In genomic region chr22:19111584-19111983, GRCh38 we compare ENCODE assay signal across 26 cellular contexts. TPM values are rescaled to one million over a fixed set of nuclear protein-coding genes. Genes with fewer than 3 reads are reported as not detected.
DNase-seq lines count a peak whose midpoint lies in the region; ATAC-seq, FAIRE-seq and TF ChIP-seq lines count a peak whose summit lies in the region.
"Had no signal": no experiment of that assay in that cellular context is flagged by ENCODE, and none has a peak within 500 bp of the region (broad histone marks: within the 10 kb centered on the region; RNA-seq: fewer than 3 reads in every experiment).

No MANE protein-coding gene starts in this region.

- 78% methylated on average over 3 of the region's 3 CpGs for whole genome bisulfite sequencing in K562 (ENCODE audit: insufficient coverage, low coverage, missing lambda C conversion rate)

- peak overlapping the region; percentile 2; the same call in 1 of the 2 replicates for H3K4me2 ChIP-seq in K562 (ENCODE audit: insufficient read depth, low read length)

- in situ Hi-C loops in K562 (cut with MboI) = no loop called here

- H3K9me3 Mint-ChIP-seq in activated CD4-positive, alpha-beta T cell treated with anti-CD3 and anti-CD28 coated beads, Interleukin-2, amount 10 ng/mL, durations not matched to agents 7 days and 5 days = no peaks in the 10 kb centered on the region
- H3K9me3 Mint-ChIP-seq: neural progenitor cell; stimulated activated naive CD8-positive, alpha-beta T cell treated with anti-CD3 and anti-CD28 coated beads, Interleukin-15, amount 100 ng/mL, for 72 hours had no signal

- H3K4me3 Mint-ChIP-seq in activated CD4-positive, alpha-beta T cell treated with anti-CD3 and anti-CD28 coated beads, Interleukin-2, amount 10 ng/mL, durations not matched to agents 7 days and 5 days = no peak overlapping the region
- H3K4me3 Mint-ChIP-seq: neural progenitor cell; stimulated activated naive CD8-positive, alpha-beta T cell treated with anti-CD3 and anti-CD28 coated beads, Interleukin-15, amount 100 ng/mL, for 72 hours had no signal

- TF ChIP-seq CTCF in K562 (IDR thresholded peaks at IDR 0.05 in 2 of 3, conservative IDR thresholded peaks at IDR 0.05 in 1 of 3; ENCODE audit: insufficient read depth in 2 of 3, low read depth in 1 of 3, low read length in 3 of 3) (no peak), neutrophil (IDR thresholded peaks at IDR 0.05) (no peak)

- no peak overlapping the region for H2AFZ ChIP-seq in K562 (ENCODE audit: low read depth, low read length)
- H2AFZ ChIP-seq: neural progenitor cell had no signal

- CTCF ChIA-PET in activated CD4-positive, alpha-beta T cell treated with anti-CD3 and anti-CD28 coated beads, Interleukin-2, amount 10 ng/mL, durations not matched to agents 7 days and 5 days (lab: Charles Lee) = interaction anchor here (0.9 to 1.4 kb wide), 3 partner anchors 10 to 33 kb away, joined by 3 to 6 read pairs (median 4); partner anchors contain the start of genes DGCR2 and ESS2
- CTCF ChIA-PET in K562 (lab: Yijun Ruan, JAX; ENCODE audit: low intra/inter-chr PET ratio) = interaction anchor here (0.6 kb wide), 1 partner anchor 286 kb away, joined by 3 read pairs; no protein-coding TSS in a partner anchor

- no peak for TF ChIP-seq RAD21 in K562 (CRISPR knock-in tag; conservative IDR thresholded peaks at IDR 0.05 in 1 of 2, IDR thresholded peaks at IDR 0.05 in 1 of 2)

- H3K79me2 ChIP-seq in K562 (ENCODE audit: control insufficient read depth, insufficient read depth, low read length) = peaks cover 96% of the 10 kb centered on the region

- H3K9me1 ChIP-seq in K562 (ENCODE audit: control insufficient read depth, insufficient read depth, low read length) = peaks cover 27% of the 10 kb centered on the region

- no peak for FAIRE-seq in K562 (lab: Jason Lieb, UNC)
- FAIRE-seq: HepG2 had no signal

- TF ChIP-seq EP300 in K562 (IDR thresholded peaks at IDR 0.05; ENCODE audit: low read length) = no peak

- no peak for TF ChIP-seq POLR2A in K562 (conservative IDR thresholded peaks at IDR 0.05)

- H3K27me3 Mint-ChIP-seq in activated CD4-positive, alpha-beta T cell treated with anti-CD3 and anti-CD28 coated beads, Interleukin-2, amount 10 ng/mL, durations not matched to agents 7 days and 5 days = no peaks in the 10 kb centered on the region
- H3K27me3 Mint-ChIP-seq: stimulated activated naive CD8-positive, alpha-beta T cell treated with anti-CD3 and anti-CD28 coated beads, Interleukin-15, amount 100 ng/mL, for 72 hours had no signal

- H3K36me3 Mint-ChIP-seq in activated CD4-positive, alpha-beta T cell treated with anti-CD3 and anti-CD28 coated beads, Interleukin-2, amount 10 ng/mL, durations not matched to agents 7 days and 5 days (ENCODE audit: low read depth) = peaks cover 18% of the 10 kb centered on the region

- DNase-seq in activated CD4-positive, alpha-beta T cell treated with anti-CD3 and anti-CD28 coated beads, Interleukin-2, amount 10 ng/mL, durations not matched to agents 7 days and 5 days = no peak
- no peak for DNase-seq in activated CD4-positive, alpha-beta T cell treated with anti-CD3 and anti-CD28 coated beads for 1 hour
- peak; percentile 30 for DNase-seq in H7
- no peak for DNase-seq in K562 (ENCODE audit: extremely low read depth in 1 of 4, low spot score in 3 of 4)
- DNase-seq: activated gamma-delta T cell; BE2C; NCI-H1105 treated with DMSO at 0.1 percent for 48 hours; NCI-H2107; NCI-H510A; psoas muscle; stimulated activated CD4-positive, alpha-beta T cell treated with anti-CD3 and anti-CD28 coated beads, Interleukin-2, amount 100 ng/mL, for 48 hours; stimulated activated naive CD8-positive, alpha-beta T cell treated with anti-CD3 and anti-CD28 coated beads, Interleukin-15, amount 100 ng/mL, for 72 hours; transverse colon had no signal

- H3K27ac ChIP-seq in K562 (ENCODE audit: extremely low read depth, low read depth, low read length) (peak overlapping the region; percentile 6; the same call in 1 of the 3 replicates), neutrophil (peak overlapping the region; percentile 96)
- H3K27ac ChIP-seq: neural progenitor cell, psoas muscle, transverse colon had no signal

- H3K4me1 ChIP-seq in K562 (replicated peaks in 1 of 2; ENCODE audit: control insufficient read depth in 2 of 2, insufficient read depth in 2 of 2, low read length in 2 of 2) = peaks cover 46 to 55% of the 10 kb centered on the region in 2 experiments
- peaks cover 92 to 98% of the 10 kb centered on the region in 2 experiments for H3K4me1 ChIP-seq in neutrophil (ENCODE audit: control insufficient read depth in 1 of 2, insufficient read depth in 1 of 2, low read depth in 1 of 2, low read length in 1 of 2)
- H3K4me1 ChIP-seq: BE2C had no signal

- no peaks in the 10 kb centered on the region for H3K36me3 ChIP-seq in H7 (replicated peaks; ENCODE audit: control insufficient read depth, insufficient read depth, low read length)
- H3K36me3 ChIP-seq in K562 (ENCODE audit: control insufficient read depth, insufficient read depth, low read length) = peaks cover 47% of the 10 kb centered on the region
- H3K36me3 ChIP-seq in neutrophil = no peaks in the 10 kb centered on the region
- H3K36me3 ChIP-seq: gastrocnemius medialis, neural progenitor cell, transverse colon had no signal

- H3K9ac ChIP-seq in K562 (ENCODE audit: insufficient read depth in 1 of 2, low read depth in 2 of 2, low read length in 2 of 2) = peak overlapping the region in 1 of 2 experiments; percentile 51; a peak in 1 of 4 replicates
- H3K9ac ChIP-seq: neural progenitor cell had no signal

- ATAC-seq in K562 = no peak
- no peak for ATAC-seq in SK-N-SH treated with all-trans-retinoic acid at 6 μM for 48 hours
- no peak for ATAC-seq in GM18520 (IDR thresholded peaks at IDR 0.05; ENCODE audit: unreplicated experiment)
- ATAC-seq in HG02981 (IDR thresholded peaks at IDR 0.05; ENCODE audit: unreplicated experiment) = no peak
- ATAC-seq: esophagus mucosa; gastrocnemius medialis; HepG2; psoas muscle; stimulated activated naive CD8-positive, alpha-beta T cell treated with anti-CD3 and anti-CD28 coated beads, Interleukin-15, amount 100 ng/mL, for 72 hours had no signal

- POLR2A ChIA-PET in activated CD4-positive, alpha-beta T cell treated with anti-CD3 and anti-CD28 coated beads, Interleukin-2, amount 10 ng/mL, durations not matched to agents 7 days and 5 days (lab: Charles Lee) = no interaction called here
- POLR2A ChIA-PET in K562 (lab: Yijun Ruan, JAX) = interaction anchor here (0.5 to 4.4 kb wide), 18 partner anchors 8 to 1413 kb away, joined by 3 to 56 read pairs (median 4); partner anchors contain the start of genes C22orf39 and DGCR2

- peaks cover 46% of the 10 kb centered on the region for H4K20me1 ChIP-seq in K562 (replicated peaks; ENCODE audit: control insufficient read depth, insufficient read depth, low read length)

- H3K4me1 Mint-ChIP-seq in activated CD4-positive, alpha-beta T cell treated with anti-CD3 and anti-CD28 coated beads, Interleukin-2, amount 10 ng/mL, durations not matched to agents 7 days and 5 days = peaks cover 70% of the 10 kb centered on the region

- peak overlapping the region; percentile 73 for H3K27ac Mint-ChIP-seq in activated CD4-positive, alpha-beta T cell treated with anti-CD3 and anti-CD28 coated beads, Interleukin-2, amount 10 ng/mL, durations not matched to agents 7 days and 5 days
- H3K27ac Mint-ChIP-seq: neural progenitor cell had no signal

- intact Hi-C loops in K562 (cut with micrococcal nuclease) = loop anchor here (10.0 kb wide), 1 partner anchor 183 kb away; the partner anchor contains the start of gene CLTCL1

- H3K27me3 ChIP-seq in H7 (ENCODE audit: control insufficient read depth, insufficient read depth, low read length) (no peaks in the 10 kb centered on the region), K562 (ENCODE audit: control insufficient read depth in 2 of 2, insufficient read depth in 2 of 2, low read length in 2 of 2) (no peaks in the 10 kb centered on the region), neutrophil (no peaks in the 10 kb centered on the region)
- H3K27me3 ChIP-seq: BE2C, gastrocnemius medialis, neural progenitor cell, transverse colon had no signal

- no TSS peak for BruUV-seq in K562 (replicated peaks; lab: Mats Ljungman, UMichigan)

- no peak overlapping the region for H3K4me3 ChIP-seq in H7 (ENCODE audit: insufficient read depth, low read depth, low read length)
- H3K4me3 ChIP-seq in K562 = no peak overlapping the region
- peak overlapping the region in 1 of 2 experiments; percentile 57 for H3K4me3 ChIP-seq in neutrophil (ENCODE audit: low read depth in 1 of 2, low read length in 1 of 2)
- H3K4me3 ChIP-seq: gastrocnemius medialis, neural progenitor cell, psoas muscle, transverse colon had no signal

- no peaks in the 10 kb centered on the region for H3K9me3 ChIP-seq in K562 (replicated peaks; ENCODE audit: control insufficient read depth, insufficient read depth, low read depth, low read length)
- H3K9me3 ChIP-seq in neutrophil = no peaks in the 10 kb centered on the region
- H3K9me3 ChIP-seq: BE2C, gastrocnemius medialis, psoas muscle, transverse colon had no signal

RNA-seq across cellular contexts. Expression of gene DGCR2, which starts 10.6 kb away (rescaled TPM):
- total RNA-seq in activated CD4-positive, alpha-beta T cell treated with anti-CD3 and anti-CD28 coated beads, Interleukin-2, amount 10 ng/mL, durations not matched to agents 7 days and 5 days = 10 to 100 TPM; 38.7 to 39.0 TPM
- total RNA-seq in H7 (2014; rRNA removed; shearing (Covaris generic)) = 60.1 and 72.4 TPM in 2 replicates
- total RNA-seq in K562 (2011; cell fraction: chromatin; rRNA removed; ENCODE audit: low replicate concordance) = 104 and 237 TPM in 2 replicates
- total RNA-seq in K562 (2011; cell fraction: nucleolus; rRNA removed) = 233 and 250 TPM in 2 replicates
- 163 and 192 TPM in 2 replicates for total RNA-seq in K562 (2011; cell fraction: nucleoplasm; rRNA removed)
- total RNA-seq in K562 (2014; rRNA removed) (62.9 and 79.7 TPM in 2 replicates), K562 (2014; rRNA removed; fragmentation: Illumina TruSeq; extraction: Trizol) (25.0 and 31.7 TPM in 2 replicates), K562 (2015; rRNA removed; fragmentation: Illumina TruSeq; extraction: Trizol) (52.2 and 56.7 TPM in 2 replicates), K562 (2021) (101 and 103 TPM in 2 replicates)
- polyA plus RNA-seq in K562 (2011; rRNA removed) (45.6 and 65.3 TPM in 2 replicates), K562 (2014; fragmentation: Illumina TruSeq; extraction: Trizol) (56.7 and 59.7 TPM in 2 replicates), K562 (2014; fragmentation: Nextera tagmentation; extraction: Ambion mirVana) (under 1 TPM; 0.69 to 0.70 TPM), K562 (2014; rRNA removed) (54.1 and 56.4 TPM in 2 replicates)
- polyA plus RNA-seq in K562 (2011; cell fraction: cytosol; rRNA removed) = 87.9 and 92.8 TPM in 2 replicates
- 96.5 and 99.6 TPM in 2 replicates for polyA plus RNA-seq in K562 (2011; cell fraction: nucleus; rRNA removed)
- polyA plus RNA-seq in K562 (2012) = 68.2 and 87.4 TPM in 2 replicates
- 59.4 and 60.5 TPM in 2 replicates for polyA minus RNA-seq in K562 (2011; rRNA and poly(A)+ RNA removed)
- 76.8 and 101 TPM in 2 replicates for polyA minus RNA-seq in K562 (2011; cell fraction: cytosol; rRNA and poly(A)+ RNA removed)
- 59.6 and 106 TPM in 2 replicates for polyA minus RNA-seq in K562 (2011; cell fraction: nucleus; rRNA and poly(A)+ RNA removed)

RNA-seq across cellular contexts. Expression of gene TSSK2, which starts 19.5 kb away (rescaled TPM):
- total RNA-seq in activated CD4-positive, alpha-beta T cell treated with anti-CD3 and anti-CD28 coated beads, Interleukin-2, amount 10 ng/mL, durations not matched to agents 7 days and 5 days = not detected
- not detected in 2 replicates for total RNA-seq in H7 (2014; rRNA removed; shearing (Covaris generic))
- 0.21 TPM in 1 of 2 replicates, not detected in the other for total RNA-seq in K562 (2011; cell fraction: chromatin; rRNA removed; ENCODE audit: low replicate concordance)
- not detected in 2 replicates for total RNA-seq in K562 (2011; cell fraction: nucleolus; rRNA removed)
- total RNA-seq in K562 (2011; cell fraction: nucleoplasm; rRNA removed) = 0.22 TPM in 1 of 2 replicates, not detected in the other
- total RNA-seq in K562 (2014; rRNA removed) (not detected in 2 replicates), K562 (2014; rRNA removed; fragmentation: Illumina TruSeq; extraction: Trizol) (not detected in 2 replicates), K562 (2015; rRNA removed; fragmentation: Illumina TruSeq; extraction: Trizol) (not detected in 2 replicates), K562 (2021) (not detected in 2 replicates)
- polyA plus RNA-seq in K562 (2011; rRNA removed) (not detected in 2 replicates), K562 (2014; fragmentation: Illumina TruSeq; extraction: Trizol) (not detected in 2 replicates), K562 (2014; fragmentation: Nextera tagmentation; extraction: Ambion mirVana) (not detected), K562 (2014; rRNA removed) (0.04 TPM in 1 of 2 replicates, not detected in the other)
- 0.04 TPM in 1 of 2 replicates, not detected in the other for polyA plus RNA-seq in K562 (2011; cell fraction: cytosol; rRNA removed)
- 0.10 TPM in 1 of 2 replicates, not detected in the other for polyA plus RNA-seq in K562 (2011; cell fraction: nucleus; rRNA removed)
- not detected in 2 replicates for polyA plus RNA-seq in K562 (2012)
- polyA minus RNA-seq in K562 (2011; rRNA and poly(A)+ RNA removed) = not detected in 2 replicates
- polyA minus RNA-seq in K562 (2011; cell fraction: cytosol; rRNA and poly(A)+ RNA removed) = not detected in 2 replicates
- polyA minus RNA-seq in K562 (2011; cell fraction: nucleus; rRNA and poly(A)+ RNA removed) = not detected in 2 replicates
- total RNA-seq: A172, cerebellum, esophagus mucosa, HepG2, kidney epithelial cell, mesenteric fat pad, skeletal muscle tissue, transverse colon had no signal
- polyA plus RNA-seq: HepG2 had no signal

RNA-seq across cellular contexts. Expression of gene ESS2, which starts 32.9 kb away (rescaled TPM):
- 10 to 100 TPM; 17.9 to 18.5 TPM for total RNA-seq in activated CD4-positive, alpha-beta T cell treated with anti-CD3 and anti-CD28 coated beads, Interleukin-2, amount 10 ng/mL, durations not matched to agents 7 days and 5 days
- total RNA-seq in H7 (2014; rRNA removed; shearing (Covaris generic)) = 17.6 and 28.4 TPM in 2 replicates
- 22.9 and 43.9 TPM in 2 replicates for total RNA-seq in K562 (2011; cell fraction: chromatin; rRNA removed; ENCODE audit: low replicate concordance)
- 30.7 and 33.7 TPM in 2 replicates for total RNA-seq in K562 (2011; cell fraction: nucleolus; rRNA removed)
- total RNA-seq in K562 (2011; cell fraction: nucleoplasm; rRNA removed) = 20.2 and 27.2 TPM in 2 replicates
- total RNA-seq in K562 (2014; rRNA removed) = 42.5 and 47.4 TPM in 2 replicates
- 9.4 and 10.7 TPM in 2 replicates for total RNA-seq in K562 (2014; rRNA removed; fragmentation: Illumina TruSeq; extraction: Trizol)
- 28.3 and 30.9 TPM in 2 replicates for total RNA-seq in K562 (2015; rRNA removed; fragmentation: Illumina TruSeq; extraction: Trizol)
- 51.3 and 52.8 TPM in 2 replicates for total RNA-seq in K562 (2021)
- 26.8 and 44.0 TPM in 2 replicates for polyA plus RNA-seq in K562 (2011; rRNA removed)
- polyA plus RNA-seq in K562 (2011; cell fraction: cytosol; rRNA removed) = 44.3 and 59.3 TPM in 2 replicates
- polyA plus RNA-seq in K562 (2011; cell fraction: nucleus; rRNA removed) = 50.0 and 63.7 TPM in 2 replicates
- 34.4 and 35.2 TPM in 2 replicates for polyA plus RNA-seq in K562 (2012)
- 23.6 and 41.0 TPM in 2 replicates for polyA plus RNA-seq in K562 (2014; fragmentation: Illumina TruSeq; extraction: Trizol)
- 1 to 10 TPM in 1 of 2 experiments, under 1 TPM in 1; 0.70 to 1.9 TPM for polyA plus RNA-seq in K562 (2014; fragmentation: Nextera tagmentation; extraction: Ambion mirVana)
- 47.1 and 58.1 TPM in 2 replicates for polyA plus RNA-seq in K562 (2014; rRNA removed)
- polyA minus RNA-seq in K562 (2011; rRNA and poly(A)+ RNA removed) = 11.3 and 13.6 TPM in 2 replicates
- 16.3 and 30.8 TPM in 2 replicates for polyA minus RNA-seq in K562 (2011; cell fraction: cytosol; rRNA and poly(A)+ RNA removed)
- 11.7 and 24.3 TPM in 2 replicates for polyA minus RNA-seq in K562 (2011; cell fraction: nucleus; rRNA and poly(A)+ RNA removed)

RNA-seq across cellular contexts. Expression of gene GSC2, which starts 38.5 kb away (rescaled TPM):
- total RNA-seq in activated CD4-positive, alpha-beta T cell treated with anti-CD3 and anti-CD28 coated beads, Interleukin-2, amount 10 ng/mL, durations not matched to agents 7 days and 5 days = not detected
- 0.78 TPM in 1 of 2 replicates, not detected in the other for total RNA-seq in H7 (2014; rRNA removed; shearing (Covaris generic))
- total RNA-seq in K562 (2011; cell fraction: chromatin; rRNA removed; ENCODE audit: low replicate concordance) = not detected in 2 replicates
- not detected in 2 replicates for total RNA-seq in K562 (2011; cell fraction: nucleolus; rRNA removed)
- total RNA-seq in K562 (2011; cell fraction: nucleoplasm; rRNA removed) = not detected in 2 replicates
- total RNA-seq in K562 (2014; rRNA removed) = not detected in 2 replicates
- not detected in 2 replicates for total RNA-seq in K562 (2014; rRNA removed; fragmentation: Illumina TruSeq; extraction: Trizol)
- not detected in 2 replicates for total RNA-seq in K562 (2015; rRNA removed; fragmentation: Illumina TruSeq; extraction: Trizol)
- total RNA-seq in K562 (2021) = not detected in 2 replicates
- not detected in 2 replicates for polyA plus RNA-seq in K562 (2011; rRNA removed)
- not detected in 2 replicates for polyA plus RNA-seq in K562 (2011; cell fraction: cytosol; rRNA removed)
- not detected in 2 replicates for polyA plus RNA-seq in K562 (2011; cell fraction: nucleus; rRNA removed)
- not detected in 2 replicates for polyA plus RNA-seq in K562 (2012)
- polyA plus RNA-seq in K562 (2014; fragmentation: Illumina TruSeq; extraction: Trizol) = not detected in 2 replicates
- not detected for polyA plus RNA-seq in K562 (2014; fragmentation: Nextera tagmentation; extraction: Ambion mirVana)
- polyA plus RNA-seq in K562 (2014; rRNA removed) = not detected in 2 replicates
- polyA minus RNA-seq in K562 (2011; rRNA and poly(A)+ RNA removed) = not detected in 2 replicates
- polyA minus RNA-seq in K562 (2011; cell fraction: cytosol; rRNA and poly(A)+ RNA removed) = not detected in 2 replicates
- polyA minus RNA-seq in K562 (2011; cell fraction: nucleus; rRNA and poly(A)+ RNA removed) = not detected in 2 replicates
- total RNA-seq: A172, cerebellum, esophagus mucosa, gastrocnemius medialis, HepG2, kidney epithelial cell, mesenteric fat pad, psoas muscle, skeletal muscle tissue, transverse colon had no signal
- polyA plus RNA-seq: HepG2, psoas muscle had no signal
